35 cellular contexts compared by ENCODE assay signal in genomic region chr5:74428275-74428674, GRCh38.
"Had no signal": no experiment of that assay in that cellular context is flagged by ENCODE, and none has a peak within 500 bp of the region (broad histone marks: within the 10 kb centered on the region; RNA-seq: fewer than 3 reads in every experiment).

No MANE protein-coding gene starts in this region.

- H3K36me3 ChIP-seq: MG63 had no signal

- H3K9me3 ChIP-seq: MG63 had no signal

- H3K4me3 ChIP-seq: MG63 had no signal

- DNase-seq: Karpas-422, MG63, MM.1S, MV-4-11, NCI-H1048, NCI-H1092, NCI-H1092 treated with DMSO at 0.1 percent for 48 hours, NCI-H1105, NCI-H1105 treated with DMSO at 0.1 percent for 48 hours, NCI-H1417, NCI-H1417 treated with DMSO at 0.1 percent for 48 hours, NCI-H1436, NCI-H1436 treated with DMSO at 0.1 percent for 48 hours, NCI-H146, NCI-H1694, NCI-H1694 treated with DMSO at 0.1 percent for 48 hours, NCI-H187, NCI-H187 treated with DMSO at 0.1 percent for 48 hours, NCI-H1930, NCI-H2029, NCI-H2029 treated with DMSO at 0.1 percent for 48 hours, NCI-H2081, NCI-H2081 treated with DMSO at 0.1 percent for 48 hours, NCI-H2107, NCI-H2227 treated with DMSO at 0.1 percent for 48 hours, NCI-H226, NCI-H345, NCI-H446, NCI-H446 treated with DMSO at 0.1 percent for 48 hours, NCI-H510A, NCI-H510A treated with DMSO at 0.1 percent for 48 hours, NCI-H524, NCI-H524 treated with DMSO at 0.1 percent for 48 hours, NCI-H526, NCI-H526 treated with DMSO at 0.1 percent for 48 hours had no signal
